Comparison of ENCODE assay signal across 1 cellular context in the genomic region with DNA sequence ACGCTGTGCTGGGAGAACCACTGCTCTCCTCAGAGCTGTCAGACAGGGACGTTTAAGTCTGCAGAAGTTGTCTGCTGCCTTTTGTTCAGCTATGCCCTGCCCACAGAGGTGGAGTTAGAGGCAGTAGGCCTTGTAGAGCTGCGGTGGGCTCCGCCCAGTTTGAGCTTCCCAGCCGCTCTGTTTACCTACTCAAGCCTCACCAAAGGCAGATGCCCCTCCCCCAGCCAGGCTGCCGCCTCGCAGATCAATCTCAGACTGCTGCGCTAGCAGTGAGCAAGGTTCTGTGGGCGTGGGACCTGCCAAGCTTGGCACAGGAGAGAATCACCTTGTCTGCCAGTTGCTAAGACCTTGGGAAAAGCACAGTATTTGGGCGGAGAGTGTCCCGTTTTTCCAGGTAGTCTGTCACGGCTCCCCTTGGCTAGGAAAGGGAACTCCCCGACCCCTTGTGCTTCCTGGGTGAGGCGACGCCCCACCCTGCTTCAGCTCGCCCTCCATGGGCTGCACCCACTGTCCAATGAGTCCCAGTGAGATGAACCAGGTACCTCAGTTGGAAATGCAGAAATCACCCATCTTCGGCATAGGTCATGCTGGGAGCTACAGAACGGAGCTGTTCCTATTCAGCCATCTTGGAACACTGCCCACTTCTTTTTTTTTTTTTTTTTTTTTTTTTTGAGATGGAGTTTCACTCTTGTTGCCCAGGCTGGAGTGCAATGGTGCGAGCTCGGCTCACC.
A peak's percentile ranks its signal among the peaks of the same experiment; 100 is the strongest.
TF ChIP-seq lines count a peak whose summit lies in the region.

No MANE protein-coding gene starts in this region.

TF ChIP-seq in HepG2, 621 proteins besides CTCF, POLR2A, EP300 and RAD21 (continued from another document):
- TF ChIP-seq FOXK1 (CRISPR knock-in tag; IDR thresholded peaks at IDR 0.05; ENCODE audit: borderline replicate concordance, low read depth) (0 out of 2 replicates have a peak, but pooled peaks have one; percentile 21), GATAD2A (CRISPR knock-in tag; IDR thresholded peaks at IDR 0.05) (peak; percentile 74), SIX4 (CRISPR knock-in tag; IDR thresholded peaks at IDR 0.05) (0 out of 2 replicates have a peak, but pooled peaks have one; percentile 23)
